In the genomic region with DNA sequence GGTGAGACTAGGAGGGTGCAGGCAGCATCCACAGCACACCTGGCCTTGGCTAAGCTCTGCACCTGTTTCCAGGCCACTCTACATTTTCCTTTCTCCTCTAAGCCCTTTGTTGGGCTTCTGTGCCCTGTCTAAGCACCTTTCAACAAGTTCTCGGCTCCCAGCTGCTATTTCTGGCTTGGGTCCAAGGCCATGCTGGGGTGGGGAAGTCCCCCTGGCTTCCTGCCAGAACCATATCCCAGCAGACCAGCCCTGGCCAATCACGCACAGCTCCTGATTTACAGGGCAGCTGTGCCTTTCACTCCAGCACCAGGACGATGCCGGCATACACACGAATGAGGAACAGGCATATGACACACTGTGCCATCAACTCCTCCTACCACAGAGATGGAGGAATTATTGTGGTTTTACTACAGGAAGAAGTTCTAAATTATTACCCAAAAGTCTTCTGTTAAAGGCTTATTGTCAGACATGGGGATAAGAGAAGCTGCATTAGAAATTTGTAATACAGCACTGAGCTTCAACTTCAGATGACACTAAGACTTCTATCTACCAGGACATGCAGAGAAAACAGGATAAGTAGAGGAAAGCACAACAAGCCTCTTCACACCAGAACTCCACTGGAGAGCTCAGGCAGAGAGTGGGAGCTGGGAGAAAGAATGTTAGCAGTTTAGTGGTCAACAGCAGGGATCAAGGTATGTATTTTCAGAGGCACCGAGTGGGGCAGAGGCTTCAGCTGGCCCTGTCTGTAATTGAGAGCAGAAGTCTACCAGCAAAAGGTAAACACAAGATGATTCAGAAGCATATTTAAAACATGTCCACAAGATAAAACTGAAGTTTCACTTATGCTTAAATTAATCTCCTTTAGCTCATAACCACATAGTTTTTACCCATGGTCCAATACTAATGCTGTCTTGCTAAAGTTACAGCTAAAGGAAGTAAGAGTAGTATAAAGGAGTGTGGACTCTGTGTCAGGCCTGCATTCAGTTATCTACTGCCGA, we compare ENCODE assay signal across 1 cellular context.
A peak's percentile ranks its signal among the peaks of the same experiment; 100 is the strongest.
TF ChIP-seq lines count a peak whose summit lies in the region.

No MANE protein-coding gene starts in this region.

TF ChIP-seq in IMR-90, 13 proteins besides CTCF, POLR2A, EP300 and RAD21:
- TF ChIP-seq, protein P1, sequence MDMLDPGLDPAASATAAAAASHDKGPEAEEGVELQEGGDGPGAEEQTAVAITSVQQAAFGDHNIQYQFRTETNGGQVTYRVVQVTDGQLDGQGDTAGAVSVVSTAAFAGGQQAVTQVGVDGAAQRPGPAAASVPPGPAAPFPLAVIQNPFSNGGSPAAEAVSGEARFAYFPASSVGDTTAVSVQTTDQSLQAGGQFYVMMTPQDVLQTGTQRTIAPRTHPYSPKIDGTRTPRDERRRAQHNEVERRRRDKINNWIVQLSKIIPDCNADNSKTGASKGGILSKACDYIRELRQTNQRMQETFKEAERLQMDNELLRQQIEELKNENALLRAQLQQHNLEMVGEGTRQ (IDR thresholded peaks at IDR 0.05; ENCODE audit: low read depth, low read length): peak; percentile 63
- peak; percentile 43; the same call in 1 of the 2 replicates for TF ChIP-seq FOS (IDR thresholded peaks at IDR 0.05; ENCODE audit: low read depth, low read length)
- no peak; the same call in 1 of the 2 replicates for TF ChIP-seq MXI1 (IDR thresholded peaks at IDR 0.05; ENCODE audit: borderline replicate concordance, low read depth, low read length)
TF ChIP-seq in IMR-90: peak in this region for 2.
